In genomic region chr6:153790881-153791473, GRCh38 we compare ENCODE assay signal across 1 cellular context.
TF ChIP-seq lines count a peak whose summit lies in the region.

No MANE protein-coding gene starts in this region.

TF ChIP-seq in GM23338, 12 proteins besides CTCF, POLR2A, EP300 and RAD21 (continued from another document):
- TF ChIP-seq REST (IDR thresholded peaks at IDR 0.05; ENCODE audit: unreplicated experiment): no peak
- no peak for TF ChIP-seq CREB1 (CRISPR knock-in tag; IDR thresholded peaks at IDR 0.05; ENCODE audit: low read depth)
- TF ChIP-seq STAT1 (IDR thresholded peaks at IDR 0.05; ENCODE audit: unreplicated experiment): no peak
- no peak for TF ChIP-seq JUNB (IDR thresholded peaks at IDR 0.05; ENCODE audit: unreplicated experiment)
- no peak for TF ChIP-seq EZH2phosphoT487 (IDR thresholded peaks at IDR 0.05; ENCODE audit: unreplicated experiment)
- no peak for TF ChIP-seq ZNF114 (CRISPR knock-in tag; IDR thresholded peaks at IDR 0.05)
- no peak for TF ChIP-seq NANOG (IDR thresholded peaks at IDR 0.05; ENCODE audit: borderline replicate concordance)
- no peak for TF ChIP-seq POLR2AphosphoS5 (IDR thresholded peaks at IDR 0.05; ENCODE audit: low read depth)
- no peak for TF ChIP-seq ETS1 (IDR thresholded peaks at IDR 0.05)
TF ChIP-seq in GM23338: peak in this region for 0.
